22 cellular contexts compared by ENCODE assay signal in genomic region chr4:186924723-186925122, GRCh38.
"Had no signal": no experiment of that assay in that cellular context is flagged by ENCODE, and none has a peak within 500 bp of the region (broad histone marks: within the 10 kb centered on the region; RNA-seq: fewer than 3 reads in every experiment).

No MANE protein-coding gene starts in this region.

- DNase-seq: activated CD4-positive, alpha-beta memory T cell treated with anti-CD3 and anti-CD28 coated beads for 36 hours; activated CD4-positive, alpha-beta T cell treated with anti-CD3 and anti-CD28 coated beads for 48 hours; activated naive CD4-positive, alpha-beta T cell treated with Interleukin-2 at 50 U/mL for 16 hours; activated naive CD8-positive, alpha-beta T cell treated with anti-CD3 and anti-CD28 coated beads for 36 hours; activated T-cell treated with anti-CD3 and anti-CD28 coated beads, Interleukin-2, amount 50 U/mL, for 48 hours; amniotic stem cell; dermis blood vessel endothelial cell; effector CD8-positive, alpha-beta T cell; erythroblast; foreskin melanocyte; immature natural killer cell; kidney glomerular epithelial cell; left lung; natural killer cell; ovary; stimulated activated CD4-positive, alpha-beta T cell treated with anti-CD3 and anti-CD28 coated beads, Interleukin-12 subunit alpha, Interleukin-12 subunit beta, amount 100 ng/mL, for 4 hours; stimulated activated CD4-positive, alpha-beta T cell treated with anti-CD3 and anti-CD28 coated beads, Interleukin-4, amount 100 ng/mL, for 4 hours; stimulated activated naive CD8-positive, alpha-beta T cell treated with anti-CD3 and anti-CD28 coated beads, Interleukin-15, Interleukin-2, amounts not matched to agents 100 U/mL and 50 U/mL, for 24 hours; T-helper 2 cell; upper lobe of right lung had no signal

- H3K4me1 ChIP-seq: left lung, prostate gland, upper lobe of right lung had no signal

- H3K36me3 ChIP-seq: cardiac muscle cell, left lung, ovary, prostate gland, upper lobe of right lung had no signal

- H3K9me3 ChIP-seq: left lung, ovary, prostate gland, upper lobe of right lung had no signal

- ATAC-seq: left lung; natural killer cell; stimulated activated naive CD8-positive, alpha-beta T cell treated with anti-CD3 and anti-CD28 coated beads, Interleukin-15, Interleukin-2, amounts not matched to agents 100 U/mL and 50 U/mL, for 24 hours; upper lobe of right lung had no signal

- H3K27ac ChIP-seq: cardiac muscle cell, left lung, ovary, prostate gland, upper lobe of right lung had no signal

- H3K4me3 ChIP-seq: cardiac muscle cell, left lung, ovary, prostate gland, upper lobe of right lung had no signal

- H3K27me3 ChIP-seq: cardiac muscle cell, left lung, ovary, upper lobe of right lung had no signal
